In the genomic region with DNA sequence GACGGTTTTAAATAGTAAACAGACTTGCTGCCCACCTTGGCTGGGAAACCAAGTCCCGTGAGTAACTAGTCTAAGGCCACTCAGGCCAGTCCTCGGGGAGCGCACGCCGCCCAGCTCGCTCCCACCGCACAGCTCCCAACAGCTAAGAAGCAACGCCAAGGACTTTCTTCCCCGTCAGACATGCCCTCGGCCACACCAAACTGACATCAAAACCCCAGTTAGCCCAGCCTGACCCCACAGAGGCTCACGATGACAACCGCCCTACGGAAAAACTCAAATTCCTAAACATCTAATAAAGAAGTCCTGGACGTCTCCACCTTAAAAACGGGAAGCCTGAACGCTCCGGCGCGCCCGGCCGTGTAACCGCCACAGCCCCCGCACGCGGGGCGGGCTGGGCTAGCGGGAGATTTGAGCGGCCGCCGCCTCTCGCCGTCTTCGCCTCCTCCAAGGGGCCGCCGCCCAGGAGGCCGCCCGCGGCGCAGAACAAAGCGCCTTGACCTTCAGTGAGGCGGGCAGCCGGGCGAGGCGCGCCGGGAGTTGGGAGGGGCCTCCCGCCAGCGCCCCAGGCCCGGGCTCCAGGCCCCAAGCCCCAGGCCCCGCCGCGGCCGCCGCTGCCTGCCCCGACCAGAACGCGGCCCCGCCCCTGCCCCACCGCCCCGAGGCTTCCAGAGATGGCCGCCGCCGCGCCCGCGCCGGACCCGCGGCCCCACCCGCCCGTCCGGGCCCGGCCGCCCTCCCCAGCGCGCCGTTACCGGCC, we compare ENCODE assay signal across 9 cellular contexts. TPM values are rescaled to one million over a fixed set of nuclear protein-coding genes. Genes with fewer than 3 reads are reported as not detected.
A peak's percentile ranks its signal among the peaks of the same experiment; 100 is the strongest.
DNase-seq lines count a peak whose midpoint lies in the region; ATAC-seq, FAIRE-seq and TF ChIP-seq lines count a peak whose summit lies in the region.
"Had no signal": no experiment of that assay in that cellular context is flagged by ENCODE, and none has a peak within 500 bp of the region (broad histone marks: within the 10 kb centered on the region; RNA-seq: fewer than 3 reads in every experiment).

No MANE protein-coding gene starts in this region.

- H3K9me2 ChIP-seq in Karpas-422 (replicated peaks; ENCODE audit: insufficient read depth, low read length): no peaks in the 10 kb centered on the region

- DNase-seq in NCI-H2227 (lab: John Stamatoyannopoulos, UW; ENCODE audit: unreplicated experiment) (peak; percentile 91), NCI-H2227 treated with DMSO at 0.1 percent for 48 hours (lab: John Stamatoyannopoulos, UW) (no peak), H54 (ENCODE audit: insufficient read length, low spot score) (peak; percentile 43), Karpas-422 (no peak), left cardiac atrium (no peak), posterior vena cava (ENCODE audit: low spot score) (peak; percentile 88), GM19240 (ENCODE audit: insufficient read length, low spot score) (no peak)

- H3K9me3 ChIP-seq in Karpas-422 (ENCODE audit: low read length): no peaks in the 10 kb centered on the region

- TF ChIP-seq POLR2A in H54 (IDR thresholded peaks at IDR 0.05; ENCODE audit: low read depth, low read length): no peak

- H3K36me3 ChIP-seq in Karpas-422 (ENCODE audit: insufficient read depth, low read length): peaks cover 29% of the 10 kb centered on the region; the same call in 1 of the 2 replicates

- peaks cover 35% of the 10 kb centered on the region for H3K4me1 ChIP-seq in Karpas-422 (ENCODE audit: low read length)

- peak overlapping the region; percentile 93 for H3K9ac ChIP-seq in Karpas-422 (ENCODE audit: low read length)

- peaks cover 9% of the 10 kb centered on the region for H3K36me3 Mint-ChIP-seq in activated naive CD8-positive, alpha-beta T cell

- H3K4me3 Mint-ChIP-seq in activated naive CD8-positive, alpha-beta T cell: peak overlapping the region; percentile 99

- intact Hi-C loops in left cardiac atrium (cut with DNase I): no loop called here
- intact Hi-C loops in posterior vena cava (cut with DNase I): no loop called here

- no peak overlapping the region for H2AFZ ChIP-seq in Karpas-422 (ENCODE audit: low read length)

- no peak for FAIRE-seq in H54 (lab: Jason Lieb, UNC)
- FAIRE-seq: islet of Langerhans had no signal

- H3K4me1 Mint-ChIP-seq in activated naive CD8-positive, alpha-beta T cell (ENCODE audit: low read depth): peaks cover 34% of the 10 kb centered on the region

- peak overlapping the region; percentile 57 for H3K27ac ChIP-seq in Karpas-422 (ENCODE audit: low read length)

- ATAC-seq in left cardiac atrium: peak; percentile 75 to 88

- peaks cover 35% of the 10 kb centered on the region for H4K20me1 ChIP-seq in Karpas-422 (ENCODE audit: insufficient read depth, low read depth, low read length)

- H3K27me3 Mint-ChIP-seq in activated naive CD8-positive, alpha-beta T cell: no peaks in the 10 kb centered on the region

- peak overlapping the region; percentile 81 for H3K4me2 ChIP-seq in Karpas-422 (ENCODE audit: low read depth, low read length, poor library complexity, severe bottlenecking)

- H3K79me2 ChIP-seq in Karpas-422 (ENCODE audit: low read length): peaks cover 52% of the 10 kb centered on the region

- H3K9me3 Mint-ChIP-seq in activated naive CD8-positive, alpha-beta T cell (ENCODE audit: low read depth): no peaks in the 10 kb centered on the region

- no peaks in the 10 kb centered on the region for H3K27me3 ChIP-seq in Karpas-422 (ENCODE audit: low read length)

- peak overlapping the region; percentile 99 for H3K27ac Mint-ChIP-seq in activated naive CD8-positive, alpha-beta T cell

- H3K4me3 ChIP-seq in Karpas-422 (ENCODE audit: low read length): peak overlapping the region; percentile 84

RNA-seq across cellular contexts. Expression of a gene that starts 0.5 kb away (rescaled TPM):
- total RNA-seq in Karpas-422 (2014; rRNA removed; shearing (Covaris generic); ENCODE audit: low replicate concordance): 80.5 and 171 TPM in 2 replicates
- total RNA-seq in left cardiac atrium (100 to 1,000 TPM; 125 to 144 TPM), posterior vena cava (100 to 1,000 TPM in 1 of 2 donors, 10 to 100 TPM in 1; 89.0 to 118 TPM)

Comparison
In these comparisons a context has a peak if more than half of its experiments do, and no peak if none do; other contexts are left out.
1. DNase-seq: peak in NCI-H2227 (single experiment), H54 (single experiment) and posterior vena cava (single experiment); none in NCI-H2227 treated with DMSO at 0.1 percent for 48 hours (single experiment), Karpas-422 (single experiment), left cardiac atrium (single experiment) and GM19240 (single experiment).